Comparison of ENCODE assay signal across 2 cellular contexts in genomic region chr9:137688725-137689124, GRCh38.
TF ChIP-seq lines count a peak whose summit lies in the region.

No MANE protein-coding gene starts in this region.

TF ChIP-seq in A549, 52 proteins besides CTCF, POLR2A, EP300 and RAD21:
- no peak for TF ChIP-seq ZC3H11A (IDR thresholded peaks at IDR 0.05)
- TF ChIP-seq FOSL2 (IDR thresholded peaks at IDR 0.05), result no peak
- no peak for TF ChIP-seq FOSL2 (CRISPR knock-in tag; IDR thresholded peaks at IDR 0.05)
- TF ChIP-seq HMGXB4 (CRISPR knock-in tag; IDR thresholded peaks at IDR 0.05; ENCODE audit: borderline replicate concordance), result no peak
- no peak for TF ChIP-seq ZFP36 (IDR thresholded peaks at IDR 0.05; ENCODE audit: borderline replicate concordance, partially characterized antibody)
- TF ChIP-seq SREBF2 (IDR thresholded peaks at IDR 0.05), result no peak
- no peak for TF ChIP-seq USF2 (IDR thresholded peaks at IDR 0.05)
- TF ChIP-seq EHF (CRISPR knock-in tag; IDR thresholded peaks at IDR 0.05), result no peak
- TF ChIP-seq RCOR1 (IDR thresholded peaks at IDR 0.05; ENCODE audit: low read depth, low read length), result no peak
- TF ChIP-seq ZSCAN20 (CRISPR knock-in tag; IDR thresholded peaks at IDR 0.05), result no peak
- no peak for TF ChIP-seq POLR2AphosphoS2 (conservative IDR thresholded peaks at IDR 0.05; ENCODE audit: low read length)
TF ChIP-seq in A549: peak in this region for 0.

TF ChIP-seq in IMR-90, 13 proteins besides CTCF, POLR2A, EP300 and RAD21:
- TF ChIP-seq NFE2L2 (IDR thresholded peaks at IDR 0.05; ENCODE audit: low read depth, low read length) (no peak), USF2 (IDR thresholded peaks at IDR 0.05; ENCODE audit: low read depth, low read length) (no peak), FOS (IDR thresholded peaks at IDR 0.05; ENCODE audit: low read depth, low read length) (no peak), CEBPB (IDR thresholded peaks at IDR 0.05; ENCODE audit: low read depth, low read length) (no peak), CHD1 (IDR thresholded peaks at IDR 0.05; ENCODE audit: low read depth, low read length) (no peak)
